22 cellular contexts compared by ENCODE assay signal in genomic region chr20:29430531-29430930, GRCh38.
"Had no signal": no experiment of that assay in that cellular context is flagged by ENCODE, and none has a peak within 500 bp of the region (broad histone marks: within the 10 kb centered on the region; RNA-seq: fewer than 3 reads in every experiment).

No MANE protein-coding gene starts in this region.

- H3K9me3 ChIP-seq: Peyer's patch, SJSA1 had no signal

- H3K27me3 ChIP-seq: SJSA1 had no signal

- H3K4me3 ChIP-seq: PC-9, SJSA1, SK-N-MC had no signal

- DNase-seq: KBM-7; MV-4-11; NCI-H1048; NCI-H1105; NCI-H1417; NCI-H1436 treated with DMSO at 0.1 percent for 48 hours; NCI-H1694; NCI-H187 treated with DMSO at 0.1 percent for 48 hours; NCI-H2029 treated with DMSO at 0.1 percent for 48 hours; NCI-H2171 treated with DMSO at 0.1 percent for 48 hours; NCI-H345; NCI-H446 treated with DMSO at 0.1 percent for 48 hours; NCI-H510A treated with DMSO at 0.1 percent for 48 hours; NCI-H526; NK-92 treated with Interleukin-12 subunit alpha and Interleukin-12 subunit beta, amount 100 ng/mL, for 24 hours; OCI-M1; PC-9; Peyer's patch; Right ventricle myocardium superior; SIG-M5 had no signal

- H3K36me3 ChIP-seq: Peyer's patch, SJSA1 had no signal

- H3K4me1 ChIP-seq: Peyer's patch, SJSA1 had no signal
